ENCODE assay signal across 32 cellular contexts in the genomic region with DNA sequence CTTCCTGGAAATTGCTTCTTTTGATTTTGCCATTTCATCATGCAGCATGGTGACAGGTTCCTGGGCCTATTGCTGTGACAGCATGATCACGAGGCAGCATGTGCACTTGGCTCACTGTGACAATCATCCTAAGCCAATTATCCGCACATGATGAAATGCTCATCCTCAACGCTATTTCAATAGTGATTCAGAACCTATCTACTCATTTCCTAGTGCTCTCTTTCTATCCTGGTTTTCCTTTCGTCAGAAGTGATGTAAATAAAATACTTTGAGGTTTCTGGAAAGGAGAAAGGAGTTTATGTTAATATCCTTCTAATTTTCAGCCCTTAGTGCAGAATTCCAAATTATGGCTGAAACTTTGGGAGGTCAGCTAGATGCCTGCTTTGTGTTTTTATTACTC.
DNase-seq lines count a peak whose midpoint lies in the region; ATAC-seq and TF ChIP-seq lines count a peak whose summit lies in the region.
"Had no signal": no experiment of that assay in that cellular context is flagged by ENCODE, and none has a peak within 500 bp of the region (broad histone marks: within the 10 kb centered on the region; RNA-seq: fewer than 3 reads in every experiment).

No MANE protein-coding gene starts in this region.

- peaks cover 8% of the 10 kb centered on the region for H3K9me3 Mint-ChIP-seq in stimulated activated memory B cell treated with anti-CD40 and anti-IgM and Interleukin-4, amounts not matched to agents 10 μg/mL and 1 μg/mL and 100 μg/mL, for 72 hours
- H3K9me3 Mint-ChIP-seq: activated naive CD4-positive, alpha-beta T cell treated with anti-CD3 and anti-CD28 coated beads, Interleukin-2, amount 50 U/mL, for 24 hours; stimulated activated naive CD8-positive, alpha-beta T cell treated with anti-CD3 and anti-CD28 coated beads, Interleukin-15, Interleukin-2, amounts not matched to agents 100 ng/mL and 50 ng/mL, for 24 hours had no signal

- DNase-seq in G401 (ENCODE audit: low spot score) (peak; percentile 61), OCI-M1 (lab: John Stamatoyannopoulos, UW) (peak; percentile 16), fibroblast of mammary gland (ENCODE audit: low read depth) (peak; percentile 63), gastrocnemius medialis (peak; percentile 24 to 36), ovary (no peak), NCI-H526 (lab: John Stamatoyannopoulos, UW) (no peak)
- DNase-seq: ACHN; activated CD4-positive, alpha-beta T cell treated with anti-CD3 and anti-CD28 coated beads for 36 hours; activated CD8-positive, alpha-beta T cell treated with anti-CD3 and anti-CD28 coated beads, Interleukin-2, amount 10 ng/mL, durations not matched to agents 7 days and 5 days; glutamatergic neuron; KBM-7; left colon; mammary epithelial cell; NCI-H1092 treated with DMSO at 0.1 percent for 48 hours; NCI-H1694 treated with DMSO at 0.1 percent for 48 hours; NCI-H2171 treated with DMSO at 0.1 percent for 48 hours; NK-92 treated with Interleukin-12 subunit alpha and Interleukin-12 subunit beta, amount 100 ng/mL, for 24 hours; spleen; stimulated activated CD4-positive, alpha-beta T cell treated with anti-CD3 and anti-CD28 coated beads, Interleukin-2, amount 100 ng/mL, for 24 hours; SW 1271; tibial artery had no signal

- no peak overlapping the region for H3K4me3 Mint-ChIP-seq in stimulated activated memory B cell treated with anti-CD40 and anti-IgM and Interleukin-4, amounts not matched to agents 10 μg/mL and 1 μg/mL and 100 μg/mL, for 72 hours
- H3K4me3 Mint-ChIP-seq: activated CD4-positive, alpha-beta T cell treated with anti-CD3 and anti-CD28 coated beads for 36 hours; activated CD8-positive, alpha-beta T cell treated with anti-CD3 and anti-CD28 coated beads, Interleukin-2, amount 10 ng/mL, durations not matched to agents 7 days and 5 days; activated naive CD4-positive, alpha-beta T cell treated with anti-CD3 and anti-CD28 coated beads, Interleukin-2, amount 50 U/mL, for 24 hours; neural crest cell; stimulated activated naive CD8-positive, alpha-beta T cell treated with anti-CD3 and anti-CD28 coated beads, Interleukin-15, Interleukin-2, amounts not matched to agents 100 ng/mL and 50 ng/mL, for 24 hours had no signal

- no peak overlapping the region for H3K27ac Mint-ChIP-seq in stimulated activated memory B cell treated with anti-CD40 and anti-IgM and Interleukin-4, amounts not matched to agents 10 μg/mL and 1 μg/mL and 100 μg/mL, for 72 hours
- H3K27ac Mint-ChIP-seq: activated CD4-positive, alpha-beta T cell treated with anti-CD3 and anti-CD28 coated beads for 36 hours; activated CD8-positive, alpha-beta T cell treated with anti-CD3 and anti-CD28 coated beads, Interleukin-2, amount 10 ng/mL, durations not matched to agents 7 days and 5 days; activated naive CD4-positive, alpha-beta T cell treated with anti-CD3 and anti-CD28 coated beads, Interleukin-2, amount 50 U/mL, for 24 hours; activated T-helper 2 cell treated with anti-CD3 and anti-CD28 coated beads, Interferon-gamma antibody, Interleukin-2, Interleukin-4, amounts not matched to agents 10 μg/mL and 5 μg/mL and 100 μg/mL, durations not matched to agents 14 hours and 24 hours and 36 hours; stimulated activated naive CD8-positive, alpha-beta T cell treated with anti-CD3 and anti-CD28 coated beads, Interleukin-15, Interleukin-2, amounts not matched to agents 100 ng/mL and 50 ng/mL, for 24 hours had no signal

- no peaks in the 10 kb centered on the region for H3K27me3 Mint-ChIP-seq in stimulated activated memory B cell treated with anti-CD40 and anti-IgM and Interleukin-4, amounts not matched to agents 10 μg/mL and 1 μg/mL and 100 μg/mL, for 72 hours
- H3K27me3 Mint-ChIP-seq: activated CD4-positive, alpha-beta T cell treated with anti-CD3 and anti-CD28 coated beads for 36 hours; activated naive CD4-positive, alpha-beta T cell treated with anti-CD3 and anti-CD28 coated beads, Interleukin-2, amount 50 U/mL, for 24 hours; stimulated activated naive CD8-positive, alpha-beta T cell treated with anti-CD3 and anti-CD28 coated beads, Interleukin-15, Interleukin-2, amounts not matched to agents 100 ng/mL and 50 ng/mL, for 24 hours had no signal

- no peaks in the 10 kb centered on the region for H3K4me1 Mint-ChIP-seq in stimulated activated memory B cell treated with anti-CD40 and anti-IgM and Interleukin-4, amounts not matched to agents 10 μg/mL and 1 μg/mL and 100 μg/mL, for 72 hours
- H3K4me1 Mint-ChIP-seq: activated CD4-positive, alpha-beta T cell treated with anti-CD3 and anti-CD28 coated beads for 36 hours; activated naive CD4-positive, alpha-beta T cell treated with anti-CD3 and anti-CD28 coated beads, Interleukin-2, amount 50 U/mL, for 24 hours had no signal

- WGBS in ovary, 3 donors, result 42 to 67% (median 61%) methylated on average over 4 of the region's 4 CpGs

- peak; percentile 64 to 95 for ATAC-seq in gastrocnemius medialis
- no peak for ATAC-seq in stimulated activated memory B cell treated with anti-CD40 and anti-IgM and Interleukin-4, amounts not matched to agents 10 μg/mL and 1 μg/mL and 100 μg/mL, for 72 hours
- no peak for ATAC-seq in GM21576 (IDR thresholded peaks at IDR 0.05; ENCODE audit: unreplicated experiment)
- ATAC-seq: activated CD4-positive, alpha-beta T cell treated with anti-CD3 and anti-CD28 coated beads for 36 hours; activated CD8-positive, alpha-beta T cell treated with anti-CD3 and anti-CD28 coated beads, Interleukin-2, amount 10 ng/mL, durations not matched to agents 7 days and 5 days; HCT116; left colon had no signal

- H3K9me3 ChIP-seq in gastrocnemius medialis (no peaks in the 10 kb centered on the region), ovary (no peaks in the 10 kb centered on the region)
- H3K9me3 ChIP-seq: BLaER1 treated with 17β-estradiol and CSF1 and Interleukin-3, amounts not matched to agents 10 nM and 100 nM; right atrium auricular region; spleen; tibial artery had no signal

- in situ Hi-C loops in G401 (cut with HindIII; ENCODE audit: low sequenced_read_pairs) (no loop called here), gastrocnemius medialis (cut with MboI; ENCODE audit: low sequenced_read_pairs in 4 of 4) (no loop called here)

- H3K36me3 ChIP-seq in gastrocnemius medialis (no peaks in the 10 kb centered on the region), ovary (no peaks in the 10 kb centered on the region)
- H3K36me3 ChIP-seq: BLaER1 treated with 17β-estradiol and CSF1 and Interleukin-3, amounts not matched to agents 10 nM and 100 nM; right atrium auricular region; spleen; tibial artery had no signal

- no peak overlapping the region for H3K4me3 ChIP-seq in fibroblast of mammary gland (ENCODE audit: control insufficient read depth, low read depth, low read length)
- no peak overlapping the region for H3K4me3 ChIP-seq in gastrocnemius medialis
- H3K4me3 ChIP-seq in ovary, result no peak overlapping the region
- H3K4me3 ChIP-seq: BLaER1 treated with 17β-estradiol and CSF1 and Interleukin-3, amounts not matched to agents 10 nM and 100 nM; right atrium auricular region; spleen; tibial artery had no signal

- TF ChIP-seq EP300 in ovary (IDR thresholded peaks at IDR 0.05), result no peak

- intact Hi-C loops in gastrocnemius medialis (cut with DNase I; ENCODE audit: low total_unique reads) (loop anchor here (10.0 kb wide), 1 partner anchor 103 kb away; no protein-coding TSS in a partner anchor), ovary (cut with DNase I) (no loop called here)

- no peaks in the 10 kb centered on the region for H3K36me3 Mint-ChIP-seq in stimulated activated memory B cell treated with anti-CD40 and anti-IgM and Interleukin-4, amounts not matched to agents 10 μg/mL and 1 μg/mL and 100 μg/mL, for 72 hours
- H3K36me3 Mint-ChIP-seq: activated naive CD4-positive, alpha-beta T cell treated with anti-CD3 and anti-CD28 coated beads, Interleukin-2, amount 50 U/mL, for 24 hours had no signal

- no peaks in the 10 kb centered on the region for H3K27me3 ChIP-seq in gastrocnemius medialis
- no peaks in the 10 kb centered on the region for H3K27me3 ChIP-seq in ovary
- H3K27me3 ChIP-seq: BLaER1 treated with 17β-estradiol and CSF1 and Interleukin-3, amounts not matched to agents 10 nM and 100 nM; right atrium auricular region; spleen; tibial artery had no signal

- H3K27ac ChIP-seq in gastrocnemius medialis (no peak overlapping the region), ovary (no peak overlapping the region)
- H3K27ac ChIP-seq: BLaER1 treated with 17β-estradiol and CSF1 and Interleukin-3, amounts not matched to agents 10 nM and 100 nM; parathyroid adenoma; right atrium auricular region; spleen; tibial artery; VCaP had no signal

- TF ChIP-seq POLR2A in gastrocnemius medialis (IDR thresholded peaks at IDR 0.05), result no peak
- TF ChIP-seq POLR2A in ovary (IDR thresholded peaks at IDR 0.05), result no peak

- peaks cover 13 to 15% of the 10 kb centered on the region in 2 donors for H3K4me1 ChIP-seq in gastrocnemius medialis
- H3K4me1 ChIP-seq in ovary (ENCODE audit: insufficient read depth), result no peaks in the 10 kb centered on the region
- H3K4me1 ChIP-seq: BLaER1 treated with 17β-estradiol and CSF1 and Interleukin-3, amounts not matched to agents 10 nM and 100 nM; parathyroid adenoma; right atrium auricular region; spleen had no signal

- no peak for TF ChIP-seq CTCF in fibroblast of mammary gland (conservative IDR thresholded peaks at IDR 0.05; ENCODE audit: control insufficient read depth, insufficient read depth, low read depth, low read length)
- TF ChIP-seq CTCF in gastrocnemius medialis (IDR thresholded peaks at IDR 0.05 in 4 of 5, conservative IDR thresholded peaks at IDR 0.05 in 1 of 5), result no peak
- no peak for TF ChIP-seq CTCF in ovary (IDR thresholded peaks at IDR 0.05)

Comparison
In these comparisons a context has a peak if more than half of its experiments do, and no peak if none do; other contexts are left out.
1. DNase-seq: peak in G401 (single experiment), OCI-M1 (single experiment), fibroblast of mammary gland (single experiment) and gastrocnemius medialis (2 of 2); none in ovary (0 of 5) and NCI-H526 (0 of 2).
2. ATAC-seq: peak in gastrocnemius medialis (2 of 2); none in stimulated activated memory B cell treated with anti-CD40 and anti-IgM and Interleukin-4, amounts not matched to agents 10 μg/mL and 1 μg/mL and 100 μg/mL, for 72 hours (single experiment) and GM21576 (single experiment).